Comparison of ENCODE assay signal across 8 cellular contexts in the genomic region with DNA sequence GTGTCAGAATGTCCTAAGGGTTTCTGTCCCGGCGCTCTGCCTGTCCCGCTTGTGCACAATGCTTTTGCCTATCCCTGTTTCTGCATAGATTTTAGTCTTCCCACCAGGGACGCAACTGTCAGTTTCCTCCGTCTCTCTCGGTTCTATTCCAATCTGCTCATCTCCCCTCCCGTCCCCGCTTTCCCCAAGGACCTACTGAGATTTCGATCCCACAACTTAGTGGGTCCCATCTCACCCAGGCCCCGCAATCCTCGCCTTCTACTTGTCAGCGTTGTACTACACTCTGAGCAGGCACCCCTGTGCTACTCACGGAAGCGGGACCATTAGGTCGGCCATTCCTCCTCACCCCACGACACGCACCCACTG. TPM values are rescaled to one million over a fixed set of nuclear protein-coding genes. Genes with fewer than 3 reads are reported as not detected.
DNase-seq lines count a peak whose midpoint lies in the region; ATAC-seq and TF ChIP-seq lines count a peak whose summit lies in the region.

No MANE protein-coding gene starts in this region.

- peak overlapping the region; percentile 92 for H3K27ac Mint-ChIP-seq in GM23338

- DNase-seq in GM12865 (ENCODE audit: low read depth) (peak; percentile 21), GM23338 (ENCODE audit: low spot score) (peak; percentile 52), OCI-LY7 (ENCODE audit: low spot score) (peak; percentile 19), esophagus muscularis mucosa (ENCODE audit: extremely low spot score) (no peak), prostate gland (ENCODE audit: low spot score) (peak; percentile 52), HPDE6-E6E7 (ENCODE audit: extremely low spot score) (no peak), hippocampal formation (lab: John Stamatoyannopoulos, UW) (no peak)
- no peak for DNase-seq in effector CD4-positive, alpha-beta T cell

- H3K79me2 ChIP-seq in GM23338 (replicated peaks; ENCODE audit: insufficient read depth) (peaks cover 49% of the 10 kb centered on the region), OCI-LY7 (ENCODE audit: insufficient read depth, low read depth, low read length) (peaks cover 65% of the 10 kb centered on the region)

- POLR2A ChIA-PET in OCI-LY7 (lab: Charles Lee): interaction anchor here (0.8 to 2.3 kb wide), 6 partner anchors 34 to 149 kb away, joined by 3 to 20 read pairs (median 3); partner anchors contain the start of genes ATP5MF, BUD31, PDAP1 and ZKSCAN5

- H3K4me2 ChIP-seq in GM23338: peak overlapping the region; percentile 98
- peak overlapping the region; percentile 82 for H3K4me2 ChIP-seq in OCI-LY7 (ENCODE audit: low read length)

- no peaks in the 10 kb centered on the region for H3K9me3 Mint-ChIP-seq in GM23338

- 5% methylated on average over 15 of the region's 17 CpGs for WGBS in esophagus muscularis mucosa
- 0% methylated on average over 17 of the region's 17 CpGs for WGBS in prostate gland

- no peaks in the 10 kb centered on the region for H3K27me3 ChIP-seq in GM23338 (ENCODE audit: insufficient read depth)
- no peaks in the 10 kb centered on the region for H3K27me3 ChIP-seq in esophagus muscularis mucosa
- H3K27me3 ChIP-seq in prostate gland (replicated peaks; ENCODE audit: insufficient read depth): no peaks in the 10 kb centered on the region

- TF ChIP-seq EP300 in esophagus muscularis mucosa (IDR thresholded peaks at IDR 0.05): peak; percentile 14

- H3K36me3 Mint-ChIP-seq in GM23338 (ENCODE audit: low read depth): peaks cover 34% of the 10 kb centered on the region

- peaks cover 29% of the 10 kb centered on the region for H3F3A ChIP-seq in GM23338 (replicated peaks; ENCODE audit: low read depth)

- intact Hi-C loops in OCI-LY7 (cut with micrococcal nuclease; ENCODE audit: unreplicated experiment): loop anchor here (1.0 to 2.0 kb wide), 2 partner anchors 53 to 86 kb away; partner anchors contain the start of genes ZKSCAN5 and ZNF789
- intact Hi-C loops in esophagus muscularis mucosa (cut with DNase I): loop anchor here (5.0 kb wide), 1 partner anchor 59 kb away; the partner anchor contains the start of gene ZSCAN25
- intact Hi-C loops in prostate gland (cut with DNase I): loop anchor here (5.0 to 10.0 kb wide), 2 partner anchors 59 to 357 kb away; partner anchors contain the start of genes TRIM4 and ZSCAN25

- peak overlapping the region; percentile 98 for H3K4me3 Mint-ChIP-seq in GM23338

- peaks cover 18% of the 10 kb centered on the region; the same call in 1 of the 2 replicates for H3K36me3 ChIP-seq in GM23338 (ENCODE audit: insufficient read depth)
- peaks cover 75% of the 10 kb centered on the region for H3K36me3 ChIP-seq in OCI-LY7 (ENCODE audit: insufficient read depth, low read length)
- peaks cover 24 to 64% (median 34%) of the 10 kb centered on the region in 4 donors for H3K36me3 ChIP-seq in esophagus muscularis mucosa
- H3K36me3 ChIP-seq in prostate gland: peaks cover 0 to 10% of the 10 kb centered on the region in 2 donors

- ATAC-seq in GM23338: peak; percentile 32

- H3K4me3 ChIP-seq in GM12865 (ENCODE audit: low read depth, low read length): peak overlapping the region; percentile 92
- peak overlapping the region; percentile 99 for H3K4me3 ChIP-seq in GM23338
- peak overlapping the region; percentile 97 for H3K4me3 ChIP-seq in OCI-LY7 (ENCODE audit: low read depth, low read length, poor library complexity, severe bottlenecking)
- peak overlapping the region; percentile 72 to 97 (median 96) for H3K4me3 ChIP-seq in esophagus muscularis mucosa
- peak overlapping the region; percentile 74 to 78 for H3K4me3 ChIP-seq in prostate gland

- H3K9me2 ChIP-seq in GM23338 (ENCODE audit: insufficient read depth) (no peaks in the 10 kb centered on the region), OCI-LY7 (ENCODE audit: insufficient read depth, low read length) (no peaks in the 10 kb centered on the region)

- H3K4me1 Mint-ChIP-seq in GM23338: peaks cover 4% of the 10 kb centered on the region

- H3K9me3 ChIP-seq in OCI-LY7 (ENCODE audit: low read length): no peaks in the 10 kb centered on the region
- no peaks in the 10 kb centered on the region for H3K9me3 ChIP-seq in esophagus muscularis mucosa
- no peaks in the 10 kb centered on the region for H3K9me3 ChIP-seq in prostate gland

- no peak for TF ChIP-seq CTCF in GM12865 (IDR thresholded peaks at IDR 0.05; ENCODE audit: insufficient read depth, low read depth, low read length, missing control alignments)
- TF ChIP-seq CTCF in GM23338 (conservative IDR thresholded peaks at IDR 0.05; ENCODE audit: low read depth in 2 of 2): no peak
- no peak for TF ChIP-seq CTCF in OCI-LY7 (conservative IDR thresholded peaks at IDR 0.05; ENCODE audit: low read length)
- no peak for TF ChIP-seq CTCF in esophagus muscularis mucosa (IDR thresholded peaks at IDR 0.05)
- no peak for TF ChIP-seq CTCF in prostate gland (IDR thresholded peaks at IDR 0.05)

- H3K27ac ChIP-seq in GM23338 (ENCODE audit: low read depth): peak overlapping the region; percentile 97
- peak overlapping the region; percentile 79 for H3K27ac ChIP-seq in OCI-LY7 (ENCODE audit: low read depth, low read length, poor library complexity, severe bottlenecking)
- H3K27ac ChIP-seq in esophagus muscularis mucosa (replicated peaks in 1 of 4): peak overlapping the region; percentile 97 to 98 (median 98)
- peak overlapping the region; percentile 96 for H3K27ac ChIP-seq in prostate gland

- no TSS peak for BruUV-seq in OCI-LY7 (replicated peaks; lab: Mats Ljungman, UMichigan)

- H3K4me1 ChIP-seq in GM23338 (ENCODE audit: insufficient read depth): peaks cover 7% of the 10 kb centered on the region
- peaks cover 23% of the 10 kb centered on the region for H3K4me1 ChIP-seq in OCI-LY7 (ENCODE audit: insufficient read depth, low read length, poor library complexity, severe bottlenecking)
- peaks cover 31 to 62% (median 51%) of the 10 kb centered on the region in 4 donors for H3K4me1 ChIP-seq in esophagus muscularis mucosa
- no peaks in the 10 kb centered on the region for H3K4me1 ChIP-seq in prostate gland (replicated peaks)

- H3K27me3 Mint-ChIP-seq in GM23338 (ENCODE audit: insufficient read depth, low read depth, poor library complexity): peaks cover 13% of the 10 kb centered on the region

- TF ChIP-seq POLR2A in esophagus muscularis mucosa (IDR thresholded peaks at IDR 0.05; ENCODE audit: low read depth): no peak
- no peak for TF ChIP-seq POLR2A in prostate gland (IDR thresholded peaks at IDR 0.05)

- CTCF ChIA-PET in OCI-LY7 (lab: Charles Lee; ENCODE audit: unreplicated experiment): no interaction called here

- H4K20me1 ChIP-seq in GM23338 (replicated peaks; ENCODE audit: insufficient read depth): peaks cover 16% of the 10 kb centered on the region; the same call in 1 of the 2 replicates
- H4K20me1 ChIP-seq in OCI-LY7 (ENCODE audit: insufficient read depth, low read length): 0 out of 2 replicates have a peak, but pooled peaks cover 14% of the 10 kb centered on the region

- H2AFZ ChIP-seq in GM23338 (peak overlapping the region; percentile 98), OCI-LY7 (ENCODE audit: low read length) (peak overlapping the region; percentile 74)

TF ChIP-seq in GM23338, 12 proteins besides CTCF, POLR2A, EP300 and RAD21 (continues in another document):
- TF ChIP-seq STAT1 (IDR thresholded peaks at IDR 0.05; ENCODE audit: unreplicated experiment): no peak
- TF ChIP-seq EZH2 (IDR thresholded peaks at IDR 0.05; ENCODE audit: low read depth, unreplicated experiment): no peak
- no peak for TF ChIP-seq EZH2phosphoT487 (IDR thresholded peaks at IDR 0.05; ENCODE audit: unreplicated experiment)
- no peak for TF ChIP-seq CREB1 (CRISPR knock-in tag; IDR thresholded peaks at IDR 0.05; ENCODE audit: low read depth)
- TF ChIP-seq POLR2AphosphoS5 (IDR thresholded peaks at IDR 0.05; ENCODE audit: low read depth): no peak

RNA-seq across cellular contexts. Expression of gene ZNF655, which starts 0.5 kb away (rescaled TPM):
- total RNA-seq in GM23338 (2014; rRNA removed; shearing (Covaris generic)): 55.8 and 61.3 TPM in 2 replicates
- 20.6 and 21.7 TPM in 2 replicates for polyA plus RNA-seq in GM23338 (2016; fragmentation: Nextera tagmentation; extraction: Ambion mirVana)
- total RNA-seq in OCI-LY7 (2014; rRNA removed; shearing (Covaris generic)): 64.1 and 100 TPM in 2 replicates
- total RNA-seq in OCI-LY7 (2022) (79.7 and 84.7 TPM in 2 replicates), esophagus muscularis mucosa (100 to 1,000 TPM in 3 of 4 donors, 10 to 100 TPM in 1; 92.3 to 140 (median 112) TPM), prostate gland (100 to 1,000 TPM in 1 of 2 donors, 10 to 100 TPM in 1; 79.7 to 112 TPM)

RNA-seq across cellular contexts. Expression of gene FAM200A, which starts 6.0 kb away (rescaled TPM):
- total RNA-seq in GM23338 (2014; rRNA removed; shearing (Covaris generic)): 7.9 and 10.2 TPM in 2 replicates
- 4.9 and 7.7 TPM in 2 replicates for polyA plus RNA-seq in GM23338 (2016; fragmentation: Nextera tagmentation; extraction: Ambion mirVana)
- total RNA-seq in OCI-LY7 (2014; rRNA removed; shearing (Covaris generic)): 4.2 and 5.5 TPM in 2 replicates
- total RNA-seq in OCI-LY7 (2022) (7.3 and 7.9 TPM in 2 replicates), esophagus muscularis mucosa (1 to 10 TPM; 2.1 to 3.8 (median 3.3) TPM), prostate gland (10 to 100 TPM in 1 of 2 donors, 1 to 10 TPM in 1; 5.5 to 11.2 TPM)

RNA-seq across cellular contexts. Expression of gene TMEM225B, which starts 40.1 kb away (rescaled TPM):
- not detected in 2 replicates for total RNA-seq in GM23338 (2014; rRNA removed; shearing (Covaris generic))
- 0.45 and 0.50 TPM in 2 replicates for polyA plus RNA-seq in GM23338 (2016; fragmentation: Nextera tagmentation; extraction: Ambion mirVana)
- total RNA-seq in OCI-LY7 (2014; rRNA removed; shearing (Covaris generic)): 1.4 and 2.4 TPM in 2 replicates
- total RNA-seq in OCI-LY7 (2022) (2.4 and 3.9 TPM in 2 replicates), esophagus muscularis mucosa (under 1 TPM in 2 of 4 donors, not detected in 2; 0.32 to 0.57 TPM), prostate gland (10 to 100 TPM in 1 of 2 donors, not detected in 1; 23.5 TPM)

RNA-seq across cellular contexts. Expression of gene ZKSCAN5, which starts 53.5 kb away (rescaled TPM):
- total RNA-seq in GM23338 (2014; rRNA removed; shearing (Covaris generic)): 10.2 and 13.4 TPM in 2 replicates
- 4.6 and 4.9 TPM in 2 replicates for polyA plus RNA-seq in GM23338 (2016; fragmentation: Nextera tagmentation; extraction: Ambion mirVana)
- 11.4 and 12.2 TPM in 2 replicates for total RNA-seq in OCI-LY7 (2014; rRNA removed; shearing (Covaris generic))
- total RNA-seq in OCI-LY7 (2022): 13.7 and 14.5 TPM in 2 replicates
- total RNA-seq in esophagus muscularis mucosa: 10 to 100 TPM in 2 of 4 donors, 1 to 10 TPM in 2; 9.6 to 11.2 (median 10.5) TPM
- total RNA-seq in prostate gland: 10 to 100 TPM in 1 of 2 donors, 1 to 10 TPM in 1; 7.8 to 13.2 TPM

RNA-seq across cellular contexts. Expression of gene ZNF394, which starts 57.8 kb away (rescaled TPM):
- total RNA-seq in GM23338 (2014; rRNA removed; shearing (Covaris generic)): 26.9 and 29.2 TPM in 2 replicates
- 11.4 and 12.6 TPM in 2 replicates for polyA plus RNA-seq in GM23338 (2016; fragmentation: Nextera tagmentation; extraction: Ambion mirVana)
- total RNA-seq in OCI-LY7 (2014; rRNA removed; shearing (Covaris generic)): 23.5 and 26.8 TPM in 2 replicates
- total RNA-seq in OCI-LY7 (2022) (35.3 and 35.4 TPM in 2 replicates), esophagus muscularis mucosa (10 to 100 TPM; 26.6 to 37.9 (median 32.7) TPM), prostate gland (10 to 100 TPM; 37.4 to 37.8 TPM)

Comparison
In these comparisons a context has a peak if more than half of its experiments do, and no peak if none do; other contexts are left out.
1. DNase-seq: peak in GM12865 (single experiment), GM23338 (single experiment), OCI-LY7 (single experiment) and prostate gland (single experiment); none in esophagus muscularis mucosa (single experiment), HPDE6-E6E7 (single experiment), hippocampal formation (0 of 2) and effector CD4-positive, alpha-beta T cell (single experiment).
2. Peak in every context shown above with its lines, with median percentiles within 50 percentile points of each other: H3K4me3 ChIP-seq and H3K27ac ChIP-seq.